In the genomic region with DNA sequence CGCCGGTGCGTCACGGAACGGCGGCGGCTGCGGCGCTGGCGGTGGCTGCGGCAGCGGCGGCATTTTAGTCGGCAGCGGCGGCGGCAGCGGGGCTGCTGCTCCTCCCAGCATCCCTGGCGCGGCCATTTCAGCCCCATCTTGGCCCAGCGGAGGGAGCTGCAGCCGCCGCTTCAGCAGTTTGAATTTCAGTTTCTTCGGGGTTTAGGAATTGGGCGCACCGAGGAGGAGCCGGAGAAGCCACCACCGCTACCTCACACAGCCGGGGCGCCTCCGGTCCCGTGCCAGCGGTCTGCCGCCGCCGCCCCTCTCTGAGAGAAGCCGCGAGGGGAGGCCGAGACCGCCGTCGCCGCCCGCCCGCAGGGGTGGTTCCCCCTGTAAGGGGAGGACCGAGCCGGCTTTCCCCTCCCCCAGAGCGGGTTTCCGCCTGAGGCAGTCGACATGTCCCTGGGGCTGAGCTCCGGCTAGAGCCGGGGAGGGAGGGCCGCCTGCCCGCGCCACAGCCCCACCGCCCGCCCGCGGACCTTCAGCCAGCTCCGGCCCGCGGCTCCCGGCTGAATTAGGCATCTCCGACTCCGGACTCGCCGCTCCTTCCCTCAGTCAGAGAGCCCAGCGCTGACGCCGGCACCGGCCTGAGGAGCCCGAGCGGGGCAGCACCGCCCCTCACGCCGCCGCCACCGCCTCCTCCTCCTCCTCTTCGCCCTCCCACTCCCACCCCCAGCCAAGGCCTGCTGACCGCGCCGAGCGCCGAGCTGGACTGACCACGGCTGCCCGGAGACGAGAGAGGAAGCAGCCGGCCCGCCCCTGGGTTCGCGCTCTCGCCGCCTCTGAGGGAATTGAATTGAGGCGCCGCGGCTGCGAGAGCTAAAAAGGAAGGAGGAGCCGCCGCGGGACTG, we compare ENCODE assay signal across 1 cellular context.
TF ChIP-seq lines count a peak whose summit lies in the region.

A gene (plus strand): TSS at position 67 of the 893 bp plus-strand sequence. CDS start 1,053 bp downstream, outside the sequence.

TF ChIP-seq in HepG2, 621 proteins besides CTCF, POLR2A, EP300 and RAD21 (continued from another document and continues in another):
- TF ChIP-seq, protein P1, sequence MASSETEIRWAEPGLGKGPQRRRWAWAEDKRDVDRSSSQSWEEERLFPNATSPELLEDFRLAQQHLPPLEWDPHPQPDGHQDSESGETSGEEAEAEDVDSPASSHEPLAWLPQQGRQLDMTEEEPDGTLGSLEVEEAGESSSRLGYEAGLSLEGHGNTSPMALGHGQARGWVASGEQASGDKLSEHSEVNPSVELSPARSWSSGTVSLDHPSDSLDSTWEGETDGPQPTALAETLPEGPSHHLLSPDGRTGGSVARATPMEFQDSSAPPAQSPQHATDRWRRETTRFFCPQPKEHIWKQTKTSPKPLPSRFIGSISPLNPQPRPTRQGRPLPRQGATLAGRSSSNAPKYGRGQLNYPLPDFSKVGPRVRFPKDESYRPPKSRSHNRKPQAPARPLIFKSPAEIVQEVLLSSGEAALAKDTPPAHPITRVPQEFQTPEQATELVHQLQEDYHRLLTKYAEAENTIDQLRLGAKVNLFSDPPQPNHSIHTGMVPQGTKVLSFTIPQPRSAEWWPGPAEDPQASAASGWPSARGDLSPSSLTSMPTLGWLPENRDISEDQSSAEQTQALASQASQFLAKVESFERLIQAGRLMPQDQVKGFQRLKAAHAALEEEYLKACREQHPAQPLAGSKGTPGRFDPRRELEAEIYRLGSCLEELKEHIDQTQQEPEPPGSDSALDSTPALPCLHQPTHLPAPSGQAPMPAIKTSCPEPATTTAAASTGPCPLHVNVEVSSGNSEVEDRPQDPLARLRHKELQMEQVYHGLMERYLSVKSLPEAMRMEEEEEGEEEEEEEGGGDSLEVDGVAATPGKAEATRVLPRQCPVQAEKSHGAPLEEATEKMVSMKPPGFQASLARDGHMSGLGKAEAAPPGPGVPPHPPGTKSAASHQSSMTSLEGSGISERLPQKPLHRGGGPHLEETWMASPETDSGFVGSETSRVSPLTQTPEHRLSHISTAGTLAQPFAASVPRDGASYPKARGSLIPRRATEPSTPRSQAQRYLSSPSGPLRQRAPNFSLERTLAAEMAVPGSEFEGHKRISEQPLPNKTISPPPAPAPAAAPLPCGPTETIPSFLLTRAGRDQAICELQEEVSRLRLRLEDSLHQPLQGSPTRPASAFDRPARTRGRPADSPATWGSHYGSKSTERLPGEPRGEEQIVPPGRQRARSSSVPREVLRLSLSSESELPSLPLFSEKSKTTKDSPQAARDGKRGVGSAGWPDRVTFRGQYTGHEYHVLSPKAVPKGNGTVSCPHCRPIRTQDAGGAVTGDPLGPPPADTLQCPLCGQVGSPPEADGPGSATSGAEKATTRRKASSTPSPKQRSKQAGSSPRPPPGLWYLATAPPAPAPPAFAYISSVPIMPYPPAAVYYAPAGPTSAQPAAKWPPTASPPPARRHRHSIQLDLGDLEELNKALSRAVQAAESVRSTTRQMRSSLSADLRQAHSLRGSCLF (CRISPR knock-in tag; IDR thresholded peaks at IDR 0.05; ENCODE audit: borderline replicate concordance) = no peak
- TF ChIP-seq, protein P2, sequence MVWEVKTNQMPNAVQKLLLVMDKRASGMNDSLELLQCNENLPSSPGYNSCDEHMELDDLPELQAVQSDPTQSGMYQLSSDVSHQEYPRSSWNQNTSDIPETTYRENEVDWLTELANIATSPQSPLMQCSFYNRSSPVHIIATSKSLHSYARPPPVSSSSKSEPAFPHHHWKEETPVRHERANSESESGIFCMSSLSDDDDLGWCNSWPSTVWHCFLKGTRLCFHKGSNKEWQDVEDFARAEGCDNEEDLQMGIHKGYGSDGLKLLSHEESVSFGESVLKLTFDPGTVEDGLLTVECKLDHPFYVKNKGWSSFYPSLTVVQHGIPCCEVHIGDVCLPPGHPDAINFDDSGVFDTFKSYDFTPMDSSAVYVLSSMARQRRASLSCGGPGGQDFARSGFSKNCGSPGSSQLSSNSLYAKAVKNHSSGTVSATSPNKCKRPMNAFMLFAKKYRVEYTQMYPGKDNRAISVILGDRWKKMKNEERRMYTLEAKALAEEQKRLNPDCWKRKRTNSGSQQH (CRISPR knock-in tag; IDR thresholded peaks at IDR 0.05; ENCODE audit: low read depth) = 0 out of 2 replicates have a peak, but pooled peaks have one; percentile 36
- 0 out of 2 replicates have a peak, but pooled peaks have one; percentile 8 for TF ChIP-seq SOX5 (CRISPR knock-in tag; IDR thresholded peaks at IDR 0.05; ENCODE audit: borderline replicate concordance)
- TF ChIP-seq, protein P3, sequence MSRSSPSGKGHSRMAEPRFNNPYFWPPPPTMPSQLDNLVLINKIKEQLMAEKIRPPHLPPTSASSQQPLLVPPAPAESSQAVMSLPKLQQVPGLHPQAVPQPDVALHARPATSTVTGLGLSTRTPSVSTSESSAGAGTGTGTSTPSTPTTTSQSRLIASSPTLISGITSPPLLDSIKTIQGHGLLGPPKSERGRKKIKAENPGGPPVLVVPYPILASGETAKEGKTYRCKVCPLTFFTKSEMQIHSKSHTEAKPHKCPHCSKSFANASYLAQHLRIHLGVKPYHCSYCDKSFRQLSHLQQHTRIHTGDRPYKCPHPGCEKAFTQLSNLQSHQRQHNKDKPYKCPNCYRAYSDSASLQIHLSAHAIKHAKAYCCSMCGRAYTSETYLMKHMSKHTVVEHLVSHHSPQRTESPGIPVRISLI (CRISPR knock-in tag; IDR thresholded peaks at IDR 0.05; ENCODE audit: borderline replicate concordance) = no peak
- TF ChIP-seq CBFB (CRISPR knock-in tag; IDR thresholded peaks at IDR 0.05) = no peak
- TF ChIP-seq ZSCAN25 (CRISPR knock-in tag; IDR thresholded peaks at IDR 0.05) = peak; percentile 82
- TF ChIP-seq, protein P4, sequence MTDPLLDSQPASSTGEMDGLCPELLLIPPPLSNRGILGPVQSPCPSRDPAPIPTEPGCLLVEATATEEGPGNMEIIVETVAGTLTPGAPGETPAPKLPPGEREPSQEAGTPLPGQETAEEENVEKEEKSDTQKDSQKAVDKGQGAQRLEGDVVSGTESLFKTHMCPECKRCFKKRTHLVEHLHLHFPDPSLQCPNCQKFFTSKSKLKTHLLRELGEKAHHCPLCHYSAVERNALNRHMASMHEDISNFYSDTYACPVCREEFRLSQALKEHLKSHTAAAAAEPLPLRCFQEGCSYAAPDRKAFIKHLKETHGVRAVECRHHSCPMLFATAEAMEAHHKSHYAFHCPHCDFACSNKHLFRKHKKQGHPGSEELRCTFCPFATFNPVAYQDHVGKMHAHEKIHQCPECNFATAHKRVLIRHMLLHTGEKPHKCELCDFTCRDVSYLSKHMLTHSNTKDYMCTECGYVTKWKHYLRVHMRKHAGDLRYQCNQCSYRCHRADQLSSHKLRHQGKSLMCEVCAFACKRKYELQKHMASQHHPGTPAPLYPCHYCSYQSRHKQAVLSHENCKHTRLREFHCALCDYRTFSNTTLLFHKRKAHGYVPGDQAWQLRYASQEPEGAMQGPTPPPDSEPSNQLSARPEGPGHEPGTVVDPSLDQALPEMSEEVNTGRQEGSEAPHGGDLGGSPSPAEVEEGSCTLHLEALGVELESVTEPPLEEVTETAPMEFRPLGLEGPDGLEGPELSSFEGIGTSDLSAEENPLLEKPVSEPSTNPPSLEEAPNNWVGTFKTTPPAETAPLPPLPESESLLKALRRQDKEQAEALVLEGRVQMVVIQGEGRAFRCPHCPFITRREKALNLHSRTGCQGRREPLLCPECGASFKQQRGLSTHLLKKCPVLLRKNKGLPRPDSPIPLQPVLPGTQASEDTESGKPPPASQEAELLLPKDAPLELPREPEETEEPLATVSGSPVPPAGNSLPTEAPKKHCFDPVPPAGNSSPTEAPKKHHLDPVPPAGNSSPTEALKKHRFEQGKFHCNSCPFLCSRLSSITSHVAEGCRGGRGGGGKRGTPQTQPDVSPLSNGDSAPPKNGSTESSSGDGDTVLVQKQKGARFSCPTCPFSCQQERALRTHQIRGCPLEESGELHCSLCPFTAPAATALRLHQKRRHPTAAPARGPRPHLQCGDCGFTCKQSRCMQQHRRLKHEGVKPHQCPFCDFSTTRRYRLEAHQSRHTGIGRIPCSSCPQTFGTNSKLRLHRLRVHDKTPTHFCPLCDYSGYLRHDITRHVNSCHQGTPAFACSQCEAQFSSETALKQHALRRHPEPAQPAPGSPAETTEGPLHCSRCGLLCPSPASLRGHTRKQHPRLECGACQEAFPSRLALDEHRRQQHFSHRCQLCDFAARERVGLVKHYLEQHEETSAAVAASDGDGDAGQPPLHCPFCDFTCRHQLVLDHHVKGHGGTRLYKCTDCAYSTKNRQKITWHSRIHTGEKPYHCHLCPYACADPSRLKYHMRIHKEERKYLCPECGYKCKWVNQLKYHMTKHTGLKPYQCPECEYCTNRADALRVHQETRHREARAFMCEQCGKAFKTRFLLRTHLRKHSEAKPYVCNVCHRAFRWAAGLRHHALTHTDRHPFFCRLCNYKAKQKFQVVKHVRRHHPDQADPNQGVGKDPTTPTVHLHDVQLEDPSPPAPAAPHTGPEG (CRISPR knock-in tag; IDR thresholded peaks at IDR 0.05) = peak; percentile 91
- TF ChIP-seq, protein P5, sequence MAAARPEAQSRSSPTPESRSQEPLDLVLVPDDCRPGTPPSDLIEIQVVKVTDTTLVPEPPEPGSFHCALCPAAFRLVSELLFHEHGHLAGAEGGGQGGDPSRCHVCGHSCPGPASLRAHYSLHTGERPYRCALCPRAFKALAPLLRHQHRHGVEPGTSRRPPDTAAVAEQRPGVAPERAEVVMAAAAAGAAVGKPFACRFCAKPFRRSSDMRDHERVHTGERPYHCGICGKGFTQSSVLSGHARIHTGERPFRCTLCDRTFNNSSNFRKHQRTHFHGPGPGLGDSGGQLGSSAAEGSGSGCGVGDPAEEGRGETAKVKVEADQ (CRISPR knock-in tag; IDR thresholded peaks at IDR 0.05; ENCODE audit: borderline replicate concordance) = no peak; the same call in 1 of the 2 replicates
- no peak for TF ChIP-seq LCORL (IDR thresholded peaks at IDR 0.05)
- 0 out of 2 replicates have a peak, but pooled peaks have one; percentile 18 for TF ChIP-seq LCORL (CRISPR knock-in tag; IDR thresholded peaks at IDR 0.05)
- TF ChIP-seq ZSCAN31 (CRISPR knock-in tag; IDR thresholded peaks at IDR 0.05; ENCODE audit: low read depth) = peak; percentile 21; the same call in 1 of the 2 replicates
- peak; percentile 85; the same call in 1 of the 2 replicates for TF ChIP-seq ZNF878 (CRISPR knock-in tag; IDR thresholded peaks at IDR 0.05)
- TF ChIP-seq RARA (CRISPR knock-in tag; IDR thresholded peaks at IDR 0.05) = no peak
- TF ChIP-seq, protein P6, sequence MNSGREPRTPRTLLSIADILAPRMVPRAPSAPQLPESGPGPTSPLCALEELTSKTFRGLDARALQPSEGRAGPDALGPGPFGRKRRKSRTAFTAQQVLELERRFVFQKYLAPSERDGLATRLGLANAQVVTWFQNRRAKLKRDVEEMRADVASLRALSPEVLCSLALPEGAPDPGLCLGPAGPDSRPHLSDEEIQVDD (CRISPR knock-in tag; IDR thresholded peaks at IDR 0.05; ENCODE audit: borderline replicate concordance) = 0 out of 2 replicates have a peak, but pooled peaks have one; percentile 42
- peak; percentile 94 for TF ChIP-seq ZNF790 (CRISPR knock-in tag; IDR thresholded peaks at IDR 0.05; ENCODE audit: borderline replicate concordance)
- TF ChIP-seq ZNF678 (CRISPR knock-in tag; IDR thresholded peaks at IDR 0.05) = no peak
- TF ChIP-seq RXRA (CRISPR knock-in tag; IDR thresholded peaks at IDR 0.05) = peak; percentile 23; the same call in 1 of the 2 replicates
- TF ChIP-seq ZNF383 (CRISPR knock-in tag; IDR thresholded peaks at IDR 0.05; ENCODE audit: borderline replicate concordance) = no peak
- TF ChIP-seq GABPA (IDR thresholded peaks at IDR 0.05; ENCODE audit: low read depth, low read length) = peak; percentile 36; the same call in 1 of the 2 replicates
- no peak for TF ChIP-seq GABPA (CRISPR knock-in tag; IDR thresholded peaks at IDR 0.05; ENCODE audit: low read depth)
- TF ChIP-seq, protein P7, sequence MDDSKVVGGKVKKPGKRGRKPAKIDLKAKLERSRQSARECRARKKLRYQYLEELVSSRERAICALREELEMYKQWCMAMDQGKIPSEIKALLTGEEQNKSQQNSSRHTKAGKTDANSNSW (CRISPR knock-in tag; IDR thresholded peaks at IDR 0.05; ENCODE audit: borderline replicate concordance) = peak; percentile 57; the same call in 1 of the 2 replicates
- TF ChIP-seq PAF1 (CRISPR knock-in tag; IDR thresholded peaks at IDR 0.05) = no peak
- peak; percentile 82 for TF ChIP-seq ZNF883 (CRISPR knock-in tag; IDR thresholded peaks at IDR 0.05; ENCODE audit: not compliant biosample characterization)
- TF ChIP-seq NAIF1 (CRISPR knock-in tag; IDR thresholded peaks at IDR 0.05; ENCODE audit: borderline replicate concordance) = peak; percentile 99
- TF ChIP-seq, protein P8, sequence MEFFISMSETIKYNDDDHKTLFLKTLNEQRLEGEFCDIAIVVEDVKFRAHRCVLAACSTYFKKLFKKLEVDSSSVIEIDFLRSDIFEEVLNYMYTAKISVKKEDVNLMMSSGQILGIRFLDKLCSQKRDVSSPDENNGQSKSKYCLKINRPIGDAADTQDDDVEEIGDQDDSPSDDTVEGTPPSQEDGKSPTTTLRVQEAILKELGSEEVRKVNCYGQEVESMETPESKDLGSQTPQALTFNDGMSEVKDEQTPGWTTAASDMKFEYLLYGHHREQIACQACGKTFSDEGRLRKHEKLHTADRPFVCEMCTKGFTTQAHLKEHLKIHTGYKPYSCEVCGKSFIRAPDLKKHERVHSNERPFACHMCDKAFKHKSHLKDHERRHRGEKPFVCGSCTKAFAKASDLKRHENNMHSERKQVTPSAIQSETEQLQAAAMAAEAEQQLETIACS (CRISPR knock-in tag; IDR thresholded peaks at IDR 0.05) = no peak; the same call in 1 of the 2 replicates
- TF ChIP-seq ZNF12 (CRISPR knock-in tag; IDR thresholded peaks at IDR 0.05) = peak; percentile 19; the same call in 1 of the 2 replicates
- TF ChIP-seq, protein P9, sequence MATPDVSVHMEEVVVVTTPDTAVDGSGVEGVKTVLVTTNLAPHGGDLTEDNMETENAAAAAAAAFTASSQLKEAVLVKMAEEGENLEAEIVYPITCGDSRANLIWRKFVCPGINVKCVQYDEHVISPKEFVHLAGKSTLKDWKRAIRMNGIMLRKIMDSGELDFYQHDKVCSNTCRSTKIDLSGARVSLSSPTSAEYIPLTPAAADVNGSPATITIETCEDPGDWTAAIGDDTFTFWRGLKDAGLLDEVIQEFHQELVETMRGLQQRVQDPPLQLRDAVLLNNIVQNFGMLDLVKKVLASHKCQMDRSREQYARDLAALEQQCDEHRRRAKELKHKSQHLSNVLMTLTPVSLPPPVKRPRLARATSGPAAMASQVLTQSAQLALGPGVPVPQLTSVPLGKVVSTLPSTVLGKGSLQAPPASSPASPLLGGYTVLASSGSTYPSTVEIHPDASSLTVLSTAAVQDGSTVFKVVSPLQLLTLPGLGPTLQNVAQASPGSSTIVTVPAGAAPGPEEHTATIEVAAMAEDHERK (CRISPR knock-in tag; IDR thresholded peaks at IDR 0.05; ENCODE audit: low read depth) = peak; percentile 83
- TF ChIP-seq ZNF230 (CRISPR knock-in tag; IDR thresholded peaks at IDR 0.05) = peak; percentile 29; the same call in 1 of the 2 replicates
- TF ChIP-seq MAFG (CRISPR knock-in tag; IDR thresholded peaks at IDR 0.05) = no peak
- TF ChIP-seq BRD4 (CRISPR knock-in tag; IDR thresholded peaks at IDR 0.05) = peak; percentile 52; the same call in 1 of the 2 replicates
- peak; percentile 79; the same call in 1 of the 2 replicates for TF ChIP-seq KDM5B (CRISPR knock-in tag; IDR thresholded peaks at IDR 0.05; ENCODE audit: borderline replicate concordance)
- TF ChIP-seq, protein P10, sequence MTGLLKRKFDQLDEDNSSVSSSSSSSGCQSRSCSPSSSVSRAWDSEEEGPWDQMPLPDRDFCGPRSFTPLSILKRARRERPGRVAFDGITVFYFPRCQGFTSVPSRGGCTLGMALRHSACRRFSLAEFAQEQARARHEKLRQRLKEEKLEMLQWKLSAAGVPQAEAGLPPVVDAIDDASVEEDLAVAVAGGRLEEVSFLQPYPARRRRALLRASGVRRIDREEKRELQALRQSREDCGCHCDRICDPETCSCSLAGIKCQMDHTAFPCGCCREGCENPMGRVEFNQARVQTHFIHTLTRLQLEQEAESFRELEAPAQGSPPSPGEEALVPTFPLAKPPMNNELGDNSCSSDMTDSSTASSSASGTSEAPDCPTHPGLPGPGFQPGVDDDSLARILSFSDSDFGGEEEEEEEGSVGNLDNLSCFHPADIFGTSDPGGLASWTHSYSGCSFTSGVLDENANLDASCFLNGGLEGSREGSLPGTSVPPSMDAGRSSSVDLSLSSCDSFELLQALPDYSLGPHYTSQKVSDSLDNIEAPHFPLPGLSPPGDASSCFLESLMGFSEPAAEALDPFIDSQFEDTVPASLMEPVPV (CRISPR knock-in tag; IDR thresholded peaks at IDR 0.05) = peak; percentile 63; the same call in 1 of the 2 replicates
